In the genomic region with DNA sequence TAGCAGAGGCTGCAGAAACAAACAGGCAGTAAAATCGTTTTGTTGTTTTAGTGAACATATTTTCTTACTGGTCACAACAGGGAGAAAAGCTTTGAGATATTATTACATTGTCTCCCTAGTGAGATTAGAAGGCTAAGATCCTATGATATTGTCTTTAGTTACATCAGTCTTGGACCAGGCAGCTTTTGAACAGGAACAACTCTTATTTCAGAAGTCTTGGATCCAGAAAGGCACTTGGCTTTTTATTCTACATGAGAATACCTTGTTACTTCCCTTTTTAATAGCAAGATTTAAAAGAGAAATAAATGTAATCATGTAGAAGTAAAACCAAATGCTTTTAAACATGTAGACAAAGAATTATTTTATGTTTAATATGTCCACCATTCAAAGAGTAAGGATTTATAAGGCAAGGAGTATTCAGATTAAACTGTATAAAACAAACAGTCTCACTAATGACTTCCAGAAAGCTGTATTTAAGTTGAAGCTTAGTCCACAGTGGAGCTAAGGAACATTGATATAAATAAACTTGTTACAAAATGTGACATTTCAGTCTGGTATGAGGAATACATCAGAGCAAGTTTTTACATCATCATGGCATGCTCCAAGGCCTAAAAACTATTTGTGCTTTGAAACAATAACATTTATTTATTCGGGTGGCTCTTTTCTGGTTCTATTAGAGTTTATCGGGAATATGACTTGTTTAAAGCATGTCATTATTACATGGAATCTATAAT, we compare ENCODE assay signal across 10 cellular contexts.
"Had no signal": no experiment of that assay in that cellular context is flagged by ENCODE, and none has a peak within 500 bp of the region (broad histone marks: within the 10 kb centered on the region; RNA-seq: fewer than 3 reads in every experiment).

No MANE protein-coding gene starts in this region.

- H3K27me3 ChIP-seq: neural progenitor cell, pancreas had no signal

- H2AFZ ChIP-seq: neural progenitor cell had no signal

- H3K4me2 ChIP-seq: neural progenitor cell had no signal

- DNase-seq: activated CD8-positive, alpha-beta memory T cell treated with anti-CD3 and anti-CD28 coated beads, Interleukin-2, amount 50 U/mL, for 48 hours; activated CD8-positive, alpha-beta T cell treated with anti-CD3 and anti-CD28 coated beads for 36 hours; activated naive CD8-positive, alpha-beta T cell treated with anti-CD3 and anti-CD28 coated beads, Interleukin-2, amount 10 ng/mL, durations not matched to agents 7 days and 5 days; caudate nucleus; dermis blood vessel endothelial cell; hippocampal formation; pancreas; stimulated activated CD4-positive, alpha-beta T cell treated with anti-CD3 and anti-CD28 coated beads, Interleukin-4, amount 100 ng/mL, for 1 hour; stimulated activated CD8-positive, alpha-beta memory T cell treated with anti-CD3 and anti-CD28 coated beads, Interleukin-4, amount 100 ng/mL, for 48 hours had no signal

- H3K4me3 ChIP-seq: neural progenitor cell, pancreas had no signal

- H3K9ac ChIP-seq: neural progenitor cell had no signal

- H3K9me3 ChIP-seq: pancreas had no signal

- H3K4me1 ChIP-seq: pancreas had no signal

- ATAC-seq: activated CD8-positive, alpha-beta T cell treated with anti-CD3 and anti-CD28 coated beads for 36 hours; pancreas had no signal

- H3K27ac ChIP-seq: neural progenitor cell, pancreas had no signal
